15 cellular contexts compared by ENCODE assay signal in the genomic region with DNA sequence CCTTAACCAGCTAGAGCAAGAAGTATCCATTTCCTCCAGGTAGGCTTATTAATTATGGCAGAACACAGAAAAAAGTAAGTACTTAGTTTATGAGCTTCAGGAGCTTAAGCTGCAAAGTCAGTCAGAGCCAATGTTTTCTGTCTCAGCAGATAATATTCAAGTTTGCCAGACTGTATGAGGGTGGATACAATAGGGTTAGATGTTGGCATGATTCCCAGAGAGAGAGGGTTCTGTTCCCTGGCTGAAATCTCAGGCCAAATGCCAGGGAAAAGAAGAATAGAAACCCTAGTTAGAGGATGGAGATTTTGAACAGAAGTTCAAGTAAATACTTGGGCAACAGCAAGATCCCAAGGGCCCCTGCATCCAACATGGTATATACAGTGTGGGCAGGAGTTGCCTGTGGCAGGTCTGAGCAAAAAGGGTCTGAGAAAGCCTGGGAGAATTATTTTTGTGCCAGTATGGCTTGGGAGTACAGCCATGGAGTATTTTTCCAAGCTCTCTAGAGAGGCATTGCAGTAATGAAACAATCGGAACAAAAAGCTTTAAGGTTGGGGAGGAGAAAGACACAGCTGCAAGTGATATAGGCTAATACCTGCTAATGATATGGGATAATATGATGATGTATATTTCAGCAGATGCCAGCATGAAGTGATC. TPM values are rescaled to one million over a fixed set of nuclear protein-coding genes. Genes with fewer than 3 reads are reported as not detected.
DNase-seq lines count a peak whose midpoint lies in the region; ATAC-seq and TF ChIP-seq lines count a peak whose summit lies in the region.
"Had no signal": no experiment of that assay in that cellular context is flagged by ENCODE, and none has a peak within 500 bp of the region (broad histone marks: within the 10 kb centered on the region; RNA-seq: fewer than 3 reads in every experiment).

No MANE protein-coding gene starts in this region.

- no peaks in the 10 kb centered on the region for H3K9me3 Mint-ChIP-seq in endothelial cell (ENCODE audit: unreplicated experiment)
- H3K9me3 Mint-ChIP-seq: activated T-cell treated with anti-CD3 and anti-CD28 coated beads, Interleukin-2, amount 50 U/mL, for 4 hours; naive thymus-derived CD8-positive, alpha-beta T cell had no signal

- H3K36me3 Mint-ChIP-seq in endothelial cell (ENCODE audit: low read depth, unreplicated experiment) = no peaks in the 10 kb centered on the region
- H3K36me3 Mint-ChIP-seq: naive thymus-derived CD8-positive, alpha-beta T cell had no signal

- ATAC-seq in Right ventricle myocardium superior (ENCODE audit: poor library complexity) = peak; percentile 85
- ATAC-seq: activated T-cell treated with anti-CD3 and anti-CD28 coated beads, Interleukin-2, amount 50 U/mL, for 4 hours; body of pancreas; naive thymus-derived CD8-positive, alpha-beta T cell had no signal

- no peak overlapping the region for H3K4me3 Mint-ChIP-seq in endothelial cell (ENCODE audit: unreplicated experiment)
- H3K4me3 Mint-ChIP-seq: activated T-cell treated with anti-CD3 and anti-CD28 coated beads, Interleukin-2, amount 50 U/mL, for 4 hours; naive thymus-derived CD8-positive, alpha-beta T cell had no signal

- TF ChIP-seq CTCF in VCaP (conservative IDR thresholded peaks at IDR 0.05) (no peak), endothelial cell (IDR thresholded peaks at IDR 0.05; ENCODE audit: unreplicated experiment) (no peak)

- H3K27ac ChIP-seq in VCaP = peak overlapping the region; percentile 47
- H3K27ac ChIP-seq: body of pancreas, SJSA1, vagina had no signal

- no peak for DNase-seq in Right ventricle myocardium superior
- no peak for DNase-seq in cardiac septum (ENCODE audit: low spot score)
- peak; percentile 3 for DNase-seq in foreskin melanocyte
- DNase-seq in superior temporal gyrus (ENCODE audit: extremely low spot score) = peak; percentile 71
- DNase-seq in GM03348 (ENCODE audit: low spot score) = no peak
- no peak for DNase-seq in activated CD8-positive, alpha-beta memory T cell treated with anti-CD3 and anti-CD28 coated beads for 24 hours
- DNase-seq in endothelial cell (ENCODE audit: low spot score) = no peak
- DNase-seq: ACHN; activated T-cell treated with anti-CD3 and anti-CD28 coated beads, Interleukin-2, amount 50 U/mL, for 4 hours; body of pancreas; IMR-90; naive thymus-derived CD8-positive, alpha-beta T cell had no signal

- no peaks in the 10 kb centered on the region for H3K27me3 Mint-ChIP-seq in endothelial cell (ENCODE audit: unreplicated experiment)

- H3K27ac Mint-ChIP-seq in endothelial cell (ENCODE audit: unreplicated experiment) = no peak overlapping the region
- H3K27ac Mint-ChIP-seq: naive thymus-derived CD8-positive, alpha-beta T cell had no signal

- H3K4me1 Mint-ChIP-seq in endothelial cell (ENCODE audit: unreplicated experiment) = no peaks in the 10 kb centered on the region
- H3K4me1 Mint-ChIP-seq: naive thymus-derived CD8-positive, alpha-beta T cell had no signal

- intact Hi-C loops in Right ventricle myocardium superior (cut with DNase I) = no loop called here
- intact Hi-C loops in cardiac septum (cut with DNase I) = no loop called here

RNA-seq across cellular contexts. Expression of a gene that starts 30.9 kb away (rescaled TPM):
- total RNA-seq in Right ventricle myocardium superior (113 TPM), cardiac septum (73.7 TPM), endothelial cell (ENCODE audit: unreplicated experiment) (32.4 TPM)

Comparison
In these comparisons a context has a peak if more than half of its experiments do, and no peak if none do; other contexts are left out.
1. DNase-seq: peak in foreskin melanocyte (single experiment) and superior temporal gyrus (single experiment); none in Right ventricle myocardium superior (single experiment), cardiac septum (single experiment), GM03348 (single experiment), activated CD8-positive, alpha-beta memory T cell treated with anti-CD3 and anti-CD28 coated beads for 24 hours (single experiment) and endothelial cell (single experiment).